Comparison of ENCODE assay signal across 1 cellular context in genomic region chr7:128869138-128869943, GRCh38.
TF ChIP-seq lines count a peak whose summit lies in the region.

No MANE protein-coding gene starts in this region.

TF ChIP-seq in GM23338, 12 proteins besides CTCF, POLR2A, EP300 and RAD21 (continued from another document):
- TF ChIP-seq ZNF462 (CRISPR knock-in tag; IDR thresholded peaks at IDR 0.05) = no peak
- no peak for TF ChIP-seq EZH2phosphoT487 (IDR thresholded peaks at IDR 0.05; ENCODE audit: unreplicated experiment)
